In genomic region chr10:62735464-62736188, GRCh38 we compare ENCODE assay signal across 10 cellular contexts.
DNase-seq lines count a peak whose midpoint lies in the region; ATAC-seq, FAIRE-seq and TF ChIP-seq lines count a peak whose summit lies in the region.
"Had no signal": no experiment of that assay in that cellular context is flagged by ENCODE, and none has a peak within 500 bp of the region (broad histone marks: within the 10 kb centered on the region; RNA-seq: fewer than 3 reads in every experiment).

No MANE protein-coding gene starts in this region.

- no peak overlapping the region for H3K14ac ChIP-seq in neuronal stem cell (ENCODE audit: low read length)

- peak; percentile 44 for ATAC-seq in HG02884 (IDR thresholded peaks at IDR 0.05; ENCODE audit: unreplicated experiment)
- peak; percentile 27 for ATAC-seq in PC-3
- peak; percentile 16 for ATAC-seq in stimulated activated naive CD8-positive, alpha-beta T cell treated with anti-CD3 and anti-CD28 coated beads, Interleukin-15, amount 100 ng/mL, for 72 hours
- ATAC-seq: Panc1 had no signal

- H2BK5ac ChIP-seq in neuronal stem cell (ENCODE audit: low read length): no peak overlapping the region

- no peak overlapping the region for H2AK5ac ChIP-seq in neuronal stem cell (ENCODE audit: low read depth, low read length)

- BruUV-seq in MCF 10A (replicated peaks; lab: Mats Ljungman, UMichigan) (no TSS peak), PC-3 (replicated peaks; lab: Mats Ljungman, UMichigan) (no TSS peak)

- peaks cover 23% of the 10 kb centered on the region for H3K4me1 Mint-ChIP-seq in MCF 10A (ENCODE audit: insufficient read depth, unreplicated experiment)
- peaks cover 30% of the 10 kb centered on the region for H3K4me1 Mint-ChIP-seq in stimulated activated naive CD8-positive, alpha-beta T cell treated with anti-CD3 and anti-CD28 coated beads, Interleukin-15, amount 100 ng/mL, for 72 hours
- H3K4me1 Mint-ChIP-seq: central memory CD8-positive, alpha-beta T cell had no signal

- H3K18ac ChIP-seq in neuronal stem cell (ENCODE audit: low read length): no peak overlapping the region

- no peak overlapping the region for H4K8ac ChIP-seq in neuronal stem cell (ENCODE audit: low read depth, low read length)

- H3K4me3 ChIP-seq in breast epithelium (no peak overlapping the region), PC-3 (ENCODE audit: low read length) (peak overlapping the region; percentile 16), neuronal stem cell (ENCODE audit: low read length in 2 of 2) (no peak overlapping the region), vagina (no peak overlapping the region), kidney (ENCODE audit: low read length in 2 of 2) (no peak overlapping the region)

- FAIRE-seq in kidney (lab: Jason Lieb, UNC): no peak

- POLR2A ChIA-PET in MCF 10A (lab: Yijun Ruan, JAX) (interaction anchor here (1.1 kb wide), 1 partner anchor 75 kb away, joined by 3 read pairs; no protein-coding TSS in a partner anchor), PC-3 (lab: Charles Lee; ENCODE audit: unreplicated experiment) (interaction anchor here (0.5 kb wide), 1 partner anchor 420 kb away, joined by 7 read pairs; no protein-coding TSS in a partner anchor)

- H3K36me3 Mint-ChIP-seq in MCF 10A (ENCODE audit: insufficient read depth, unreplicated experiment): no peaks in the 10 kb centered on the region

- no peak overlapping the region for H3K4me3 Mint-ChIP-seq in MCF 10A (ENCODE audit: unreplicated experiment)
- no peak overlapping the region for H3K4me3 Mint-ChIP-seq in stimulated activated naive CD8-positive, alpha-beta T cell treated with anti-CD3 and anti-CD28 coated beads, Interleukin-15, amount 100 ng/mL, for 72 hours
- H3K4me3 Mint-ChIP-seq: central memory CD8-positive, alpha-beta T cell had no signal

- H2AFZ ChIP-seq in PC-3 (ENCODE audit: low read length) (peak overlapping the region; percentile 2; the same call in 1 of the 2 replicates), neuronal stem cell (ENCODE audit: low read length) (no peak overlapping the region)

- no peak overlapping the region for H3K27ac ChIP-seq in breast epithelium
- H3K27ac ChIP-seq in PC-3 (ENCODE audit: low read length): peak overlapping the region; percentile 84
- no peak overlapping the region for H3K27ac ChIP-seq in neuronal stem cell (replicated peaks; ENCODE audit: low read length)
- H3K27ac ChIP-seq in vagina: no peak overlapping the region
- no peak overlapping the region for H3K27ac ChIP-seq in kidney (ENCODE audit: low read depth in 2 of 2, low read length in 2 of 2)

- WGBS in neuronal stem cell (ENCODE audit: extremely low coverage in 2 of 2, insufficient read length in 2 of 2, insufficient replicate concordance in 1 of 2), 2 donors: no CpG with 5 or more reads among the region's 3 CpGs

- H4K91ac ChIP-seq in neuronal stem cell (ENCODE audit: low read depth, low read length, poor library complexity): no peak overlapping the region

- H3K27me3 ChIP-seq in breast epithelium (no peaks in the 10 kb centered on the region), PC-3 (ENCODE audit: low read length) (no peaks in the 10 kb centered on the region), neuronal stem cell (ENCODE audit: control insufficient read depth in 3 of 3, insufficient read depth in 3 of 3, low read depth in 1 of 3, low read length in 3 of 3) (no peaks in the 10 kb centered on the region), vagina (no peaks in the 10 kb centered on the region)

- H3K4ac ChIP-seq in neuronal stem cell (ENCODE audit: low read length): no peak overlapping the region

- H3K9ac ChIP-seq in PC-3 (ENCODE audit: low read length) (peak overlapping the region; percentile 76), neuronal stem cell (ENCODE audit: low read depth, low read length, poor library complexity) (no peak overlapping the region), kidney (ENCODE audit: low read length in 2 of 2) (no peak overlapping the region)

- no peak for TF ChIP-seq CTCF in MCF 10A (IDR thresholded peaks at IDR 0.05; ENCODE audit: unreplicated experiment)
- TF ChIP-seq CTCF in breast epithelium (IDR thresholded peaks at IDR 0.05): no peak
- TF ChIP-seq CTCF in PC-3 (conservative IDR thresholded peaks at IDR 0.05; ENCODE audit: low read depth, low read length): no peak
- TF ChIP-seq CTCF in vagina (IDR thresholded peaks at IDR 0.05): no peak
- no peak for TF ChIP-seq CTCF in kidney (IDR thresholded peaks at IDR 0.05; ENCODE audit: borderline replicate concordance, extremely low read depth, insufficient read depth)

- H3K4me2 ChIP-seq in PC-3 (ENCODE audit: low read length): peak overlapping the region; percentile 68
- H3K4me2 ChIP-seq in neuronal stem cell (ENCODE audit: insufficient read depth, low read length, poor library complexity, severe bottlenecking): no peak overlapping the region

- no peak overlapping the region for H3K27ac Mint-ChIP-seq in MCF 10A (ENCODE audit: low read depth, unreplicated experiment)
- no peak overlapping the region for H3K27ac Mint-ChIP-seq in stimulated activated naive CD8-positive, alpha-beta T cell treated with anti-CD3 and anti-CD28 coated beads, Interleukin-15, amount 100 ng/mL, for 72 hours

- H2BK12ac ChIP-seq in neuronal stem cell (ENCODE audit: low read length): no peak overlapping the region

- H2BK120ac ChIP-seq in neuronal stem cell (ENCODE audit: low read depth, low read length): no peak overlapping the region

- H3F3A ChIP-seq in PC-3 (ENCODE audit: low read length, unreplicated experiment): peaks cover 22% of the 10 kb centered on the region

- no peak overlapping the region for H3K23ac ChIP-seq in neuronal stem cell (ENCODE audit: low read depth, low read length, poor library complexity)

- H3K9me3 Mint-ChIP-seq in MCF 10A (ENCODE audit: unreplicated experiment): no peaks in the 10 kb centered on the region
- no peaks in the 10 kb centered on the region for H3K9me3 Mint-ChIP-seq in stimulated activated naive CD8-positive, alpha-beta T cell treated with anti-CD3 and anti-CD28 coated beads, Interleukin-15, amount 100 ng/mL, for 72 hours
- H3K9me3 Mint-ChIP-seq: central memory CD8-positive, alpha-beta T cell had no signal

- H4K20me1 ChIP-seq in PC-3 (ENCODE audit: low read length): no peaks in the 10 kb centered on the region

- no peaks in the 10 kb centered on the region for H3K4me1 ChIP-seq in breast epithelium
- H3K4me1 ChIP-seq in PC-3 (ENCODE audit: insufficient read depth, low read length): peaks cover 80% of the 10 kb centered on the region
- H3K4me1 ChIP-seq in neuronal stem cell (ENCODE audit: control insufficient read depth in 2 of 2, insufficient read depth in 1 of 2, low read depth in 1 of 2, low read length in 2 of 2): no peaks in the 10 kb centered on the region
- no peaks in the 10 kb centered on the region for H3K4me1 ChIP-seq in vagina
- H3K4me1 ChIP-seq in kidney (ENCODE audit: control insufficient read depth in 1 of 2, insufficient read depth in 1 of 2, low read depth in 1 of 2, low read length in 2 of 2): no peaks in the 10 kb centered on the region

- CTCF ChIA-PET in MCF 10A (lab: Yijun Ruan, JAX) (interaction anchor here (0.6 kb wide), 1 partner anchor 35 kb away, joined by 3 read pairs; no protein-coding TSS in a partner anchor), PC-3 (lab: Charles Lee) (no interaction called here)

- H3K27me3 Mint-ChIP-seq in MCF 10A (ENCODE audit: insufficient read depth, unreplicated experiment): no peaks in the 10 kb centered on the region
- H3K27me3 Mint-ChIP-seq in stimulated activated naive CD8-positive, alpha-beta T cell treated with anti-CD3 and anti-CD28 coated beads, Interleukin-15, amount 100 ng/mL, for 72 hours: no peaks in the 10 kb centered on the region
- H3K27me3 Mint-ChIP-seq: central memory CD8-positive, alpha-beta T cell had no signal

- H3K79me2 ChIP-seq in PC-3 (ENCODE audit: low read length): no peaks in the 10 kb centered on the region

- 0 out of 2 replicates have a peak, but pooled peaks cover 4% of the 10 kb centered on the region for H3K9me2 ChIP-seq in PC-3 (replicated peaks; ENCODE audit: low read length)

- intact Hi-C loops in MCF 10A (cut with micrococcal nuclease) (no loop called here), breast epithelium (cut with DNase I; ENCODE audit: low total_unique reads) (no loop called here), PC-3 (cut with micrococcal nuclease) (no loop called here), vagina (cut with DNase I) (no loop called here), kidney (cut with DNase I) (no loop called here)

- no peaks in the 10 kb centered on the region for H3K79me1 ChIP-seq in neuronal stem cell (ENCODE audit: low read depth, low read length)

- H3K9me3 ChIP-seq in breast epithelium (no peaks in the 10 kb centered on the region), PC-3 (ENCODE audit: low read length) (no peaks in the 10 kb centered on the region), neuronal stem cell (replicated peaks in 1 of 2; ENCODE audit: control insufficient read depth in 2 of 2, insufficient read depth in 1 of 2, low read depth in 1 of 2, low read length in 2 of 2) (no peaks in the 10 kb centered on the region), vagina (no peaks in the 10 kb centered on the region), kidney (ENCODE audit: control insufficient read depth in 1 of 2, low read length in 2 of 2) (no peaks in the 10 kb centered on the region)

- TF ChIP-seq POLR2A in breast epithelium (IDR thresholded peaks at IDR 0.05): no peak
- TF ChIP-seq POLR2A in vagina (IDR thresholded peaks at IDR 0.05): no peak

- peak; percentile 62 for DNase-seq in MCF 10A (ENCODE audit: unreplicated experiment)
- DNase-seq in breast epithelium (ENCODE audit: low spot score in 2 of 2): no peak
- peak; percentile 99 for DNase-seq in PC-3
- peak in 1 of 2 donors; percentile 33 for DNase-seq in stimulated activated naive CD8-positive, alpha-beta T cell treated with anti-CD3 and anti-CD28 coated beads, Interleukin-15, amount 100 ng/mL, for 72 hours
- DNase-seq in neuronal stem cell (ENCODE audit: low spot score): no peak
- no peak for DNase-seq in vagina (ENCODE audit: extremely low spot score in 2 of 2)
- no peak for DNase-seq in kidney

- no peaks in the 10 kb centered on the region for H3K36me3 ChIP-seq in breast epithelium
- no peaks in the 10 kb centered on the region for H3K36me3 ChIP-seq in PC-3 (ENCODE audit: low read depth, low read length)
- H3K36me3 ChIP-seq in neuronal stem cell (replicated peaks in 1 of 2; ENCODE audit: control insufficient read depth in 2 of 2, insufficient read depth in 2 of 2, low read length in 2 of 2): no peaks in the 10 kb centered on the region
- H3K36me3 ChIP-seq in vagina: no peaks in the 10 kb centered on the region
- no peaks in the 10 kb centered on the region for H3K36me3 ChIP-seq in kidney (ENCODE audit: control insufficient read depth in 1 of 2, insufficient read depth in 2 of 2, low read length in 2 of 2)

- H2BK15ac ChIP-seq in neuronal stem cell (ENCODE audit: low read length): no peak overlapping the region

Comparison
In these comparisons a context has a peak if more than half of its experiments do, and no peak if none do; other contexts are left out.
1. DNase-seq: peak in MCF 10A (single experiment) and PC-3 (single experiment); none in breast epithelium (0 of 2), neuronal stem cell (single experiment), vagina (0 of 2) and kidney (single experiment).
2. Peak in every context shown above with its lines, with median percentiles within 50 percentile points of each other: ATAC-seq.